12 cellular contexts compared by ENCODE assay signal in genomic region chr3:178076718-178077117, GRCh38.
DNase-seq lines count a peak whose midpoint lies in the region; ATAC-seq and TF ChIP-seq lines count a peak whose summit lies in the region.
"Had no signal": no experiment of that assay in that cellular context is flagged by ENCODE, and none has a peak within 500 bp of the region (broad histone marks: within the 10 kb centered on the region; RNA-seq: fewer than 3 reads in every experiment).

No MANE protein-coding gene starts in this region.

- no peaks in the 10 kb centered on the region for H3K27me3 Mint-ChIP-seq in activated CD8-positive, alpha-beta T cell treated with anti-CD3 and anti-CD28 coated beads for 36 hours

- in situ Hi-C loops in mammary epithelial cell (cut with MboI; ENCODE audit: low sequenced_read_pairs in 2 of 2), result no loop called here

- dilution Hi-C loops in mammary epithelial cell (cut with HindIII; ENCODE audit: low sequenced_read_pairs), result loop anchor here (5.0 kb wide), 1 partner anchor 49 kb away; no protein-coding TSS in a partner anchor

- peak; percentile 60 for ATAC-seq in GM19372 (IDR thresholded peaks at IDR 0.05; ENCODE audit: low read depth, unreplicated experiment)
- no peak for ATAC-seq in activated CD8-positive, alpha-beta T cell treated with anti-CD3 and anti-CD28 coated beads for 36 hours
- ATAC-seq in HG03039 (IDR thresholded peaks at IDR 0.05; ENCODE audit: unreplicated experiment), result no peak

- H3K36me3 Mint-ChIP-seq in activated CD8-positive, alpha-beta T cell treated with anti-CD3 and anti-CD28 coated beads for 36 hours (ENCODE audit: low read depth), result no peaks in the 10 kb centered on the region

- H3K27ac ChIP-seq in neutrophil, result peak overlapping the region; percentile 67
- H3K27ac ChIP-seq in mammary epithelial cell (ENCODE audit: insufficient read depth, low read depth, low read length), result no peak overlapping the region
- H3K27ac ChIP-seq in spleen, result peak overlapping the region in 4 of 8 donors; percentile 7 to 47 (median 28)
- H3K27ac ChIP-seq: HL-60, VCaP had no signal

- no peaks in the 10 kb centered on the region for H3K9me3 Mint-ChIP-seq in activated CD8-positive, alpha-beta T cell treated with anti-CD3 and anti-CD28 coated beads for 36 hours

- TF ChIP-seq CTCF in activated CD8-positive, alpha-beta T cell treated with anti-CD3 and anti-CD28 coated beads for 36 hours (IDR thresholded peaks at IDR 0.05), result no peak
- TF ChIP-seq CTCF in neutrophil (IDR thresholded peaks at IDR 0.05) (no peak), mammary epithelial cell (conservative IDR thresholded peaks at IDR 0.05 in 1 of 2, IDR thresholded peaks at IDR 0.05 in 1 of 2; ENCODE audit: extremely low read depth in 1 of 2, insufficient read depth in 1 of 2, low read depth in 1 of 2, low read length in 2 of 2) (no peak), spleen (IDR thresholded peaks at IDR 0.05 in 8 of 11, conservative IDR thresholded peaks at IDR 0.05 in 3 of 11) (no peak)

- no peak overlapping the region for H3K4me3 ChIP-seq in neutrophil (ENCODE audit: low read depth in 1 of 2, low read length in 1 of 2)
- H3K4me3 ChIP-seq in mammary epithelial cell (replicated peaks in 1 of 3; ENCODE audit: insufficient read depth in 1 of 3, low read depth in 2 of 3, low read length in 3 of 3), result no peak overlapping the region
- H3K4me3 ChIP-seq in spleen, result no peak overlapping the region

- H3K4me1 ChIP-seq in neutrophil (ENCODE audit: control insufficient read depth in 1 of 2, insufficient read depth in 1 of 2, low read depth in 1 of 2, low read length in 1 of 2) (peaks cover 4 to 8% of the 10 kb centered on the region in 2 experiments), mammary epithelial cell (ENCODE audit: insufficient read depth, low read length) (no peaks in the 10 kb centered on the region), spleen (peaks cover 0 to 35% (median 13%) of the 10 kb centered on the region in 6 donors)

- H3K4me1 Mint-ChIP-seq in activated CD8-positive, alpha-beta T cell treated with anti-CD3 and anti-CD28 coated beads for 36 hours (ENCODE audit: low read depth), result peaks cover 24% of the 10 kb centered on the region

- H3K27ac Mint-ChIP-seq in activated CD8-positive, alpha-beta T cell treated with anti-CD3 and anti-CD28 coated beads for 36 hours, result peak overlapping the region; percentile 11

- H3K9me3 ChIP-seq in neutrophil (no peaks in the 10 kb centered on the region), mammary epithelial cell (replicated peaks; ENCODE audit: insufficient read depth, low read length) (no peaks in the 10 kb centered on the region), spleen (no peaks in the 10 kb centered on the region)

- no peak overlapping the region for H3K4me2 ChIP-seq in mammary epithelial cell (ENCODE audit: insufficient read depth, low read depth, low read length)

- no peaks in the 10 kb centered on the region for H4K20me1 ChIP-seq in mammary epithelial cell (ENCODE audit: insufficient read depth, low read length)

- H3K79me2 ChIP-seq in mammary epithelial cell (ENCODE audit: insufficient read depth, low read length), result no peaks in the 10 kb centered on the region

- POLR2A ChIA-PET in activated CD8-positive, alpha-beta T cell treated with anti-CD3 and anti-CD28 coated beads for 36 hours (lab: Charles Lee), result no interaction called here

- no peak overlapping the region for H3K4me3 Mint-ChIP-seq in activated CD8-positive, alpha-beta T cell treated with anti-CD3 and anti-CD28 coated beads for 36 hours

- no peaks in the 10 kb centered on the region for H3K27me3 ChIP-seq in neutrophil
- no peaks in the 10 kb centered on the region for H3K27me3 ChIP-seq in mammary epithelial cell (ENCODE audit: insufficient read depth, low read length)
- no peaks in the 10 kb centered on the region for H3K27me3 ChIP-seq in spleen (replicated peaks in 1 of 7)

- H2AFZ ChIP-seq in mammary epithelial cell (ENCODE audit: low read depth, low read length), result no peak overlapping the region

- 93% methylated on average over 1 of the region's 1 CpG for WGBS in mammary epithelial cell (ENCODE audit: low coverage, missing lambda C conversion rate)
- 3 to 16% (median 8%) methylated on average over 1 of the region's 1 CpG for WGBS in spleen, 5 donors

- no TSS peak for BruUV-seq in mammary epithelial cell (replicated peaks; lab: Mats Ljungman, UMichigan)

- DNase-seq in KG1 (lab: John Stamatoyannopoulos, UW) (peak; percentile 45), mammary epithelial cell (no peak), spleen (no peak)
- DNase-seq in activated CD8-positive, alpha-beta T cell treated with anti-CD3 and anti-CD28 coated beads for 36 hours, result no peak
- no peak for DNase-seq in activated CD4-positive, alpha-beta T cell treated with anti-CD3 and anti-CD28 coated beads, Interleukin-2, amount 50 U/mL, for 4 hours
- DNase-seq: NCI-H1417 treated with DMSO at 0.1 percent for 48 hours; stimulated activated CD4-positive, alpha-beta T cell treated with anti-CD3 and anti-CD28 coated beads, Interleukin-2, amount 100 ng/mL, for 48 hours had no signal

- CTCF ChIA-PET in activated CD8-positive, alpha-beta T cell treated with anti-CD3 and anti-CD28 coated beads for 36 hours (lab: Charles Lee), result no interaction called here
- CTCF ChIA-PET in mammary epithelial cell (lab: Charles Lee; ENCODE audit: low non-redundant PET), result no interaction called here

- no peaks in the 10 kb centered on the region for H3K36me3 ChIP-seq in neutrophil
- no peaks in the 10 kb centered on the region for H3K36me3 ChIP-seq in mammary epithelial cell (ENCODE audit: insufficient read depth, low read length)
- H3K36me3 ChIP-seq in spleen, result no peaks in the 10 kb centered on the region

- intact Hi-C loops in activated CD8-positive, alpha-beta T cell treated with anti-CD3 and anti-CD28 coated beads for 36 hours (cut with micrococcal nuclease), result no loop called here
- intact Hi-C loops in mammary epithelial cell (cut with micrococcal nuclease), result no loop called here
- intact Hi-C loops in spleen (cut with DNase I; ENCODE audit: low total_unique reads), result no loop called here

- H3K9ac ChIP-seq in mammary epithelial cell (ENCODE audit: insufficient read depth, low read length), result no peak overlapping the region

- TF ChIP-seq POLR2A in spleen (IDR thresholded peaks at IDR 0.05), result no peak
